15 cellular contexts compared by ENCODE assay signal in the genomic region with DNA sequence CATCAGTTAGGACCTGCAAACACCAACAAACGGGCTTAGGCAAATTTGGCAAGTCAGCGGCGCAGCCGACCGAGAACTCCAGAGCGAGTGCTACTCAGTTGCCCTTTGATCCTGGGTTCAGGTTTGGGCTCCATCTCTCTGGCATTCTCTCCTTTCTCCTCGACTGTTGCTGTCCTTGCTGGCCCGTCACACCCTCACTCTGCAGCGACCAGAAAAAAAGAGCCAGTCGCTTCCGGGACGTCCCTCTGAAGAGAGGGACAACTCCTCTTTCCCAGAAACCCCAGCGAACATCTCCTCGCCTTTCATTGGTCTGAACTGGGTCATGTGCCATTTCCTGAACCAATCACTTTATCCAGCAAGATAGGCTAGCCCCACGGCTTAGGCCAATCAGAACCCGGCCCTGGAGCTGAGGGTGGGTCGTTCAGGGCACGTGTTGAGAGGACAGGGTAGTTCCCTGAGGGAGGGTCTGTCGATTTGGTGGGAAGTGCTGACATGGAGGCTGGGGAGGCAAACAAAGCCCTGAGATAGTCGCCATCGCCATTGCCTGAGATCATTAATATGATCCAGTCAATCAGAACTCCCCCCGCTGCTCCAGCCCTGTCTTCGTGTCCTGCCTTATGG.
"Had no signal": no experiment of that assay in that cellular context is flagged by ENCODE, and none has a peak within 500 bp of the region (broad histone marks: within the 10 kb centered on the region; RNA-seq: fewer than 3 reads in every experiment).

No MANE protein-coding gene starts in this region.

- DNase-seq: activated CD4-positive, alpha-beta T cell treated with anti-CD3 and anti-CD28 coated beads for 1 hour; activated CD4-positive, alpha-beta T cell treated with anti-CD3 and anti-CD28 coated beads, Interleukin-2, amount 50 U/mL, for 48 hours; activated gamma-delta T cell; activated naive CD8-positive, alpha-beta T cell treated with anti-CD3 and anti-CD28 coated beads for 36 hours; activated T-cell treated with anti-CD3 and anti-CD28 coated beads, Interleukin-2, amount 50 U/mL, for 48 hours; cerebellar nuclear complex; dermis blood vessel endothelial cell; endodermal cell; erythroblast; hippocampal formation; lower lobe of right lung; retina had no signal

- H3K4me3 ChIP-seq: lower lobe of right lung, skin epidermis, tibial artery, vagina had no signal

- ATAC-seq: lower lobe of right lung had no signal
